In genomic region chr10:100999742-101000601, GRCh38 we compare ENCODE assay signal across 8 cellular contexts. TPM values are rescaled to one million over a fixed set of nuclear protein-coding genes. Genes with fewer than 3 reads are reported as not detected.
DNase-seq lines count a peak whose midpoint lies in the region; ATAC-seq and TF ChIP-seq lines count a peak whose summit lies in the region.

Gene LZTS2, plus strand, starts transcription at chr10:100999808. Its CDS starts 2,731 bp downstream, at chr10:101002539.

- peak; percentile 9 for ATAC-seq in HG03159 (IDR thresholded peaks at IDR 0.05; ENCODE audit: unreplicated experiment)
- no peak for ATAC-seq in left ventricle myocardium superior
- no peak for ATAC-seq in psoas muscle
- ATAC-seq in GM18519 (IDR thresholded peaks at IDR 0.05; ENCODE audit: low FRiP score, unreplicated experiment) = no peak
- no peak for ATAC-seq in HG02870 (IDR thresholded peaks at IDR 0.05; ENCODE audit: unreplicated experiment)
- ATAC-seq in HG02970 (IDR thresholded peaks at IDR 0.05; ENCODE audit: low FRiP score, unreplicated experiment) = no peak

- intact Hi-C loops in left ventricle myocardium superior (cut with micrococcal nuclease) = no loop called here
- intact Hi-C loops in psoas muscle (cut with DNase I) = no loop called here

- peak within 1 kb of the TSS; percentile 92 to 99 (median 97) for H3K9ac ChIP-seq in BLaER1 treated with 17β-estradiol and CSF1 and Interleukin-3, amounts not matched to agents 10 nM and 100 nM

- WGBS in adipose tissue, 3 donors = 2 to 7% (median 2%) methylated on average over 34 to 59 of the region's 59 CpGs
- WGBS in psoas muscle, 3 donors = 0 to 2% (median 2%) methylated on average over 16 to 59 of the region's 59 CpGs

- peaks cover 26 to 39% (median 35%) of the 10 kb centered on the region in 11 experiments; a peak in 21 of 22 replicates for H4K20me1 ChIP-seq in BLaER1 treated with 17β-estradiol and CSF1 and Interleukin-3, amounts not matched to agents 10 nM and 100 nM

- no peak for TF ChIP-seq CTCF in psoas muscle (IDR thresholded peaks at IDR 0.05)

- peak within 1 kb of the TSS; percentile 92 to 98 (median 97) for H3K27ac ChIP-seq in BLaER1 treated with 17β-estradiol and CSF1 and Interleukin-3, amounts not matched to agents 10 nM and 100 nM
- peak within 1 kb of the TSS; percentile 97 for H3K27ac ChIP-seq in adipose tissue (ENCODE audit: low read depth, low read length)
- peak within 1 kb of the TSS; percentile 100 for H3K27ac ChIP-seq in psoas muscle

- H3K4me1 ChIP-seq in BLaER1 treated with 17β-estradiol and CSF1 and Interleukin-3, amounts not matched to agents 10 nM and 100 nM = peaks cover 32 to 61% (median 55%) of the 10 kb centered on the region in 10 experiments
- peaks cover 46% of the 10 kb centered on the region for H3K4me1 ChIP-seq in psoas muscle

- DNase-seq in left ventricle myocardium superior = peak; percentile 67
- peak in 1 of 2 donors; percentile 44 for DNase-seq in psoas muscle

- no peaks in the 10 kb centered on the region for H3K9me3 ChIP-seq in BLaER1 treated with 17β-estradiol and CSF1 and Interleukin-3, amounts not matched to agents 10 nM and 100 nM (replicated peaks in 1 of 11)
- no peaks in the 10 kb centered on the region for H3K9me3 ChIP-seq in psoas muscle

- H3K4me2 ChIP-seq in BLaER1 treated with 17β-estradiol and CSF1 and Interleukin-3, amounts not matched to agents 10 nM and 100 nM = peak within 1 kb of the TSS; percentile 89 to 99 (median 97)

- peak within 1 kb of the TSS; percentile 82 to 93 (median 90) for H3K4me3 ChIP-seq in BLaER1 treated with 17β-estradiol and CSF1 and Interleukin-3, amounts not matched to agents 10 nM and 100 nM
- H3K4me3 ChIP-seq in psoas muscle = peak within 1 kb of the TSS; percentile 93

- peaks cover 28 to 38% (median 31%) of the 10 kb centered on the region in 11 experiments for H3K36me3 ChIP-seq in BLaER1 treated with 17β-estradiol and CSF1 and Interleukin-3, amounts not matched to agents 10 nM and 100 nM
- H3K36me3 ChIP-seq in psoas muscle (ENCODE audit: insufficient read depth in 1 of 2, low read depth in 1 of 2) = peaks cover 0 to 27% of the 10 kb centered on the region in 2 donors

- H3K27me3 ChIP-seq in BLaER1 treated with 17β-estradiol and CSF1 and Interleukin-3, amounts not matched to agents 10 nM and 100 nM = no peaks in the 10 kb centered on the region
- H3K27me3 ChIP-seq in psoas muscle (ENCODE audit: insufficient read depth in 3 of 3, low read length in 2 of 3) = no peaks in the 10 kb centered on the region

RNA-seq across cellular contexts. Expression of gene LZTS2, which starts in this region (rescaled TPM):
- polyA plus RNA-seq in adipose tissue (100 to 1,000 TPM in 1 of 3 donors, 10 to 100 TPM in 2; 22.4 to 105 (median 91.5) TPM), psoas muscle (10 to 100 TPM; 19.0 to 24.6 (median 20.0) TPM)
- total RNA-seq in left ventricle myocardium superior (44.9 TPM), psoas muscle (10 to 100 TPM; 20.1 to 66.0 (median 28.7) TPM)
